Comparison of ENCODE assay signal across 27 cellular contexts in genomic region chr13:75467009-75467728, GRCh38. TPM values are rescaled to one million over a fixed set of nuclear protein-coding genes. Genes with fewer than 3 reads are reported as not detected.
DNase-seq lines count a peak whose midpoint lies in the region; ATAC-seq, FAIRE-seq and TF ChIP-seq lines count a peak whose summit lies in the region.
"Had no signal": no experiment of that assay in that cellular context is flagged by ENCODE, and none has a peak within 500 bp of the region (broad histone marks: within the 10 kb centered on the region; RNA-seq: fewer than 3 reads in every experiment).

No MANE protein-coding gene starts in this region.

- H3F3A ChIP-seq in PC-3 (ENCODE audit: low read length, unreplicated experiment) = no peaks in the 10 kb centered on the region

- TF ChIP-seq CTCF in PC-3 (conservative IDR thresholded peaks at IDR 0.05; ENCODE audit: low read depth, low read length) = no peak
- TF ChIP-seq CTCF in gastrocnemius medialis (IDR thresholded peaks at IDR 0.05 in 4 of 5, conservative IDR thresholded peaks at IDR 0.05 in 1 of 5) = no peak

- in situ Hi-C loops in gastrocnemius medialis (cut with MboI; ENCODE audit: low sequenced_read_pairs in 4 of 4) = no loop called here

- H3K9me2 ChIP-seq in PC-3 (replicated peaks; ENCODE audit: low read length) = no peaks in the 10 kb centered on the region

- BruUV-seq in PC-3 (replicated peaks; lab: Mats Ljungman, UMichigan) = no TSS peak

- no peaks in the 10 kb centered on the region for H3K4me1 Mint-ChIP-seq in stimulated activated effector memory CD8-positive, alpha-beta T cell treated with anti-CD3 and anti-CD28 coated beads, Interleukin-12 subunit alpha, Interleukin-12 subunit beta, amount 100 ng/mL, for 72 hours
- H3K4me1 Mint-ChIP-seq: activated naive CD4-positive, alpha-beta T cell treated with anti-CD3 and anti-CD28 coated beads, Interleukin-2, amount 10 ng/mL, durations not matched to agents 7 days and 5 days; naive B cell had no signal

- TF ChIP-seq POLR2A in GM12892 (IDR thresholded peaks at IDR 0.05; ENCODE audit: low read depth, low read length) = no peak
- TF ChIP-seq POLR2A in gastrocnemius medialis (IDR thresholded peaks at IDR 0.05) = no peak

- POLR2A ChIA-PET in PC-3 (lab: Charles Lee; ENCODE audit: unreplicated experiment) = no interaction called here

- peaks cover 14% of the 10 kb centered on the region; the same call in 1 of the 2 replicates for H3K79me2 ChIP-seq in PC-3 (ENCODE audit: low read length)

- H3K27me3 ChIP-seq in PC-3 (ENCODE audit: low read length) (no peaks in the 10 kb centered on the region), gastrocnemius medialis (no peaks in the 10 kb centered on the region)
- H3K27me3 ChIP-seq: BLaER1 treated with 17β-estradiol and CSF1 and Interleukin-3, amounts not matched to agents 10 nM and 100 nM; brain microvascular endothelial cell; neutrophil; Peyer's patch; transverse colon had no signal

- H4K20me1 ChIP-seq in PC-3 (ENCODE audit: low read length) = no peaks in the 10 kb centered on the region

- H3K9me3 ChIP-seq in PC-3 (ENCODE audit: low read length) (no peaks in the 10 kb centered on the region), gastrocnemius medialis (no peaks in the 10 kb centered on the region)
- H3K9me3 ChIP-seq: HAP-1, neutrophil, Peyer's patch, transverse colon had no signal

- no peaks in the 10 kb centered on the region for H3K36me3 Mint-ChIP-seq in stimulated activated effector memory CD8-positive, alpha-beta T cell treated with anti-CD3 and anti-CD28 coated beads, Interleukin-12 subunit alpha, Interleukin-12 subunit beta, amount 100 ng/mL, for 72 hours
- H3K36me3 Mint-ChIP-seq: activated naive CD4-positive, alpha-beta T cell treated with anti-CD3 and anti-CD28 coated beads, Interleukin-2, amount 10 ng/mL, durations not matched to agents 7 days and 5 days had no signal

- H3K36me3 ChIP-seq in PC-3 (ENCODE audit: low read depth, low read length) (peaks cover 5% of the 10 kb centered on the region; the same call in 1 of the 2 replicates), gastrocnemius medialis (no peaks in the 10 kb centered on the region)
- H3K36me3 ChIP-seq: brain microvascular endothelial cell, HAP-1, neutrophil, Peyer's patch, transverse colon had no signal

- no peak overlapping the region for H3K4me3 Mint-ChIP-seq in stimulated activated effector memory CD8-positive, alpha-beta T cell treated with anti-CD3 and anti-CD28 coated beads, Interleukin-12 subunit alpha, Interleukin-12 subunit beta, amount 100 ng/mL, for 72 hours
- H3K4me3 Mint-ChIP-seq: activated CD8-positive, alpha-beta T cell treated with anti-CD3 and anti-CD28 coated beads, Interleukin-2, amount 10 ng/mL, durations not matched to agents 7 days and 5 days; activated naive CD4-positive, alpha-beta T cell treated with anti-CD3 and anti-CD28 coated beads, Interleukin-2, amount 10 ng/mL, durations not matched to agents 7 days and 5 days; naive B cell had no signal

- no peak overlapping the region for H3K27ac Mint-ChIP-seq in stimulated activated effector memory CD8-positive, alpha-beta T cell treated with anti-CD3 and anti-CD28 coated beads, Interleukin-12 subunit alpha, Interleukin-12 subunit beta, amount 100 ng/mL, for 72 hours
- H3K27ac Mint-ChIP-seq: activated CD8-positive, alpha-beta T cell treated with anti-CD3 and anti-CD28 coated beads, Interleukin-2, amount 10 ng/mL, durations not matched to agents 7 days and 5 days; activated naive CD4-positive, alpha-beta T cell treated with anti-CD3 and anti-CD28 coated beads, Interleukin-2, amount 10 ng/mL, durations not matched to agents 7 days and 5 days; naive B cell had no signal

- H3K9me3 Mint-ChIP-seq in stimulated activated effector memory CD8-positive, alpha-beta T cell treated with anti-CD3 and anti-CD28 coated beads, Interleukin-12 subunit alpha, Interleukin-12 subunit beta, amount 100 ng/mL, for 72 hours = no peaks in the 10 kb centered on the region
- H3K9me3 Mint-ChIP-seq: activated naive CD4-positive, alpha-beta T cell treated with anti-CD3 and anti-CD28 coated beads, Interleukin-2, amount 10 ng/mL, durations not matched to agents 7 days and 5 days had no signal

- H3K4me1 ChIP-seq in PC-3 (ENCODE audit: insufficient read depth, low read length) = no peaks in the 10 kb centered on the region
- H3K4me1 ChIP-seq in gastrocnemius medialis = peaks cover 71 to 83% of the 10 kb centered on the region in 2 donors
- H3K4me1 ChIP-seq: HAP-1, Peyer's patch, transverse colon had no signal

- FAIRE-seq in GM12892 (lab: Jason Lieb, UNC) = peak; percentile 74
- FAIRE-seq: G401.6 had no signal

- intact Hi-C loops in PC-3 (cut with micrococcal nuclease) = no loop called here
- intact Hi-C loops in gastrocnemius medialis (cut with DNase I; ENCODE audit: low total_unique reads) = no loop called here

- no peak overlapping the region for H3K4me3 ChIP-seq in PC-3 (ENCODE audit: low read length)
- no peak overlapping the region for H3K4me3 ChIP-seq in gastrocnemius medialis
- H3K4me3 ChIP-seq: BLaER1 treated with 17β-estradiol and CSF1 and Interleukin-3, amounts not matched to agents 10 nM and 100 nM; HAP-1; Peyer's patch; transverse colon had no signal

- ATAC-seq in GM21619 (IDR thresholded peaks at IDR 0.05; ENCODE audit: unreplicated experiment) = peak; percentile 47
- ATAC-seq in PC-3 = peak; percentile 48; the same call in 1 of the 2 replicates
- ATAC-seq in gastrocnemius medialis = no peak
- no peak for ATAC-seq in stimulated activated effector memory CD8-positive, alpha-beta T cell treated with anti-CD3 and anti-CD28 coated beads, Interleukin-12 subunit alpha, Interleukin-12 subunit beta, amount 100 ng/mL, for 72 hours
- no peak for ATAC-seq in GM18907 (IDR thresholded peaks at IDR 0.05; ENCODE audit: unreplicated experiment)
- ATAC-seq: activated CD8-positive, alpha-beta T cell treated with anti-CD3 and anti-CD28 coated beads, Interleukin-2, amount 10 ng/mL, durations not matched to agents 7 days and 5 days; esophagus mucosa; left ventricle myocardium superior had no signal

- CTCF ChIA-PET in PC-3 (lab: Charles Lee) = no interaction called here

- H3K4me2 ChIP-seq in PC-3 (ENCODE audit: low read length) = no peak overlapping the region
- H3K4me2 ChIP-seq: BLaER1 treated with 17β-estradiol and CSF1 and Interleukin-3, amounts not matched to agents 10 nM and 100 nM had no signal

- DNase-seq in GM12892 (ENCODE audit: insufficient read length) = no peak
- DNase-seq in PC-3 = no peak
- DNase-seq in gastrocnemius medialis = no peak
- no peak for DNase-seq in stimulated activated effector memory CD8-positive, alpha-beta T cell treated with anti-CD3 and anti-CD28 coated beads, Interleukin-12 subunit alpha, Interleukin-12 subunit beta, amount 100 ng/mL, for 72 hours (ENCODE audit: low spot score in 2 of 2)
- no peak for DNase-seq in NCI-H446 treated with DMSO at 0.1 percent for 48 hours (lab: John Stamatoyannopoulos, UW)
- DNase-seq: activated CD8-positive, alpha-beta T cell treated with anti-CD3 and anti-CD28 coated beads, Interleukin-2, amount 10 ng/mL, durations not matched to agents 7 days and 5 days; activated naive CD4-positive, alpha-beta T cell treated with anti-CD3 and anti-CD28 coated beads, Interleukin-2, amount 10 ng/mL, durations not matched to agents 7 days and 5 days; amygdala; brain microvascular endothelial cell; cerebellar nuclear complex; DMS79; head of caudate nucleus; left ventricle myocardium superior; naive B cell; NCI-H510A treated with DMSO at 0.1 percent for 48 hours; Peyer's patch; SHP77 treated with DMSO at 0.1 percent for 48 hours; stimulated activated CD4-positive, alpha-beta T cell treated with anti-CD3 and anti-CD28 coated beads, Interleukin-15, amount 100 ng/mL, for 24 hours; stimulated activated CD4-positive, alpha-beta T cell treated with anti-CD3 and anti-CD28 coated beads, Interleukin-4, amount 100 ng/mL, for 4 hours; transverse colon had no signal

- H3K27ac ChIP-seq in PC-3 (ENCODE audit: low read length) (no peak overlapping the region), gastrocnemius medialis (peak overlapping the region; percentile 67 to 98 (median 84))
- H3K27ac ChIP-seq: BLaER1 treated with 17β-estradiol and CSF1 and Interleukin-3, amounts not matched to agents 10 nM and 100 nM; brain microvascular endothelial cell; neutrophil; Peyer's patch; transverse colon had no signal

- no peak overlapping the region for H3K9ac ChIP-seq in PC-3 (ENCODE audit: low read length)
- H3K9ac ChIP-seq: BLaER1 treated with 17β-estradiol and CSF1 and Interleukin-3, amounts not matched to agents 10 nM and 100 nM had no signal

- no peak overlapping the region for H2AFZ ChIP-seq in PC-3 (ENCODE audit: low read length)

RNA-seq across cellular contexts. Expression of gene TBC1D4, which starts 14.8 kb away (rescaled TPM):
- polyA plus RNA-seq in GM12892 (2012; ENCODE audit: missing spikeins) = 34.0 TPM
- total RNA-seq in PC-3 (2014; rRNA removed) = 15.1 and 22.3 TPM in 2 replicates
- 100 to 1,000 TPM in 3 of 4 donors, 10 to 100 TPM in 1; 49.9 to 279 (median 211) TPM for total RNA-seq in gastrocnemius medialis

Comparison
In these comparisons a context has a peak if more than half of its experiments do, and no peak if none do; other contexts are left out.
1. ATAC-seq: peak in GM21619 (single experiment) and PC-3 (single experiment); none in gastrocnemius medialis (0 of 2), stimulated activated effector memory CD8-positive, alpha-beta T cell treated with anti-CD3 and anti-CD28 coated beads, Interleukin-12 subunit alpha, Interleukin-12 subunit beta, amount 100 ng/mL, for 72 hours (single experiment) and GM18907 (single experiment).